In genomic region chr21:42239556-42239955, GRCh38 we compare ENCODE assay signal across 1 cellular context.
TF ChIP-seq lines count a peak whose summit lies in the region.

No MANE protein-coding gene starts in this region.

TF ChIP-seq in SK-N-SH treated with all-trans-retinoic acid at 6 μM for 48 hours, 23 proteins besides CTCF, POLR2A, EP300 and RAD21:
- no peak for TF ChIP-seq ZC3H10 (CRISPR knock-in tag; IDR thresholded peaks at IDR 0.05)
- TF ChIP-seq PPARA (CRISPR knock-in tag; IDR thresholded peaks at IDR 0.05; ENCODE audit: borderline replicate concordance), result no peak
- no peak for TF ChIP-seq TSHZ2 (CRISPR knock-in tag; IDR thresholded peaks at IDR 0.05)
- TF ChIP-seq SNAI2 (CRISPR knock-in tag; IDR thresholded peaks at IDR 0.05), result no peak
- no peak for TF ChIP-seq ESRRG (CRISPR knock-in tag; IDR thresholded peaks at IDR 0.05)
- no peak for TF ChIP-seq TCF4 (CRISPR knock-in tag; IDR thresholded peaks at IDR 0.05; ENCODE audit: borderline replicate concordance)
- no peak for TF ChIP-seq ZNF565 (CRISPR knock-in tag; conservative IDR thresholded peaks at IDR 0.05; ENCODE audit: low read depth)
- TF ChIP-seq CSDC2 (CRISPR knock-in tag; IDR thresholded peaks at IDR 0.05), result no peak
- no peak for TF ChIP-seq PATZ1 (CRISPR knock-in tag; IDR thresholded peaks at IDR 0.05; ENCODE audit: borderline replicate concordance)
- no peak for TF ChIP-seq ISL1 (CRISPR knock-in tag; IDR thresholded peaks at IDR 0.05)
- TF ChIP-seq GLIS3 (CRISPR knock-in tag; IDR thresholded peaks at IDR 0.05), result no peak
